ENCODE assay signal across 1 cellular context in the genomic region with DNA sequence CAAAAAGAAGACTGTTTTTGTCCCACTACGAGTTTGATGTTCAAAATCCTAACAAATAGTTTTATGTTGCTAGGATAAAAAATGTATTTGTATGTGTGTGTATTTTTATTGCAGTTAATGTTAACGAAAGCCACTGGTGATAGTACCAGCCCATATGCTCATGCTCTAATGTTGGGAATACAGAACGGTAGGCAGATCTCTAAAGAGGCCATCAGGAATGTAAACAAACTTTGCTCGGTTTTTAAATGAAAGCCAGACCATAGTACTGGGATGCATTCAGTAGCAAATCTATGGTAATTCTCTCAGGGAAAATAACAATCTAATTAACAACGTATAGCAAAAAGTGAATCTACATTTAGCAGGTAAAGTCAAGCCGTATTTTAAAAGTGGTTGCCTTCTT.
TF ChIP-seq lines count a peak whose summit lies in the region.

No MANE protein-coding gene starts in this region.

TF ChIP-seq in HepG2, 621 proteins besides CTCF, POLR2A, EP300 and RAD21 (continued from another document):
- TF ChIP-seq, protein P1, sequence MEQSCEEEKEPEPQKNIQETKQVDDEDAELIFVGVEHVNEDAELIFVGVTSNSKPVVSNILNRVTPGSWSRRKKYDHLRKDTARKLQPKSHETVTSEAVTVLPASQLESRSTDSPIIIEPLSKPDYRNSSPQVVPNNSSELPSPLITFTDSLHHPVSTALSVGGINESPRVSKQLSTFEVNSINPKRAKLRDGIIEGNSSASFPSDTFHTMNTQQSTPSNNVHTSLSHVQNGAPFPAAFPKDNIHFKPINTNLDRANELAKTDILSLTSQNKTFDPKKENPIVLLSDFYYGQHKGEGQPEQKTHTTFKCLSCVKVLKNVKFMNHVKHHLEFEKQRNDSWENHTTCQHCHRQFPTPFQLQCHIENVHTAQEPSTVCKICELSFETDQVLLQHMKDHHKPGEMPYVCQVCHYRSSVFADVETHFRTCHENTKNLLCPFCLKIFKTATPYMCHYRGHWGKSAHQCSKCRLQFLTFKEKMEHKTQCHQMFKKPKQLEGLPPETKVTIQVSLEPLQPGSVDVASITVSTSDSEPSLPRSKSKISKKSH (CRISPR knock-in tag; IDR thresholded peaks at IDR 0.05; ENCODE audit: borderline replicate concordance), result no peak
